In the genomic region with DNA sequence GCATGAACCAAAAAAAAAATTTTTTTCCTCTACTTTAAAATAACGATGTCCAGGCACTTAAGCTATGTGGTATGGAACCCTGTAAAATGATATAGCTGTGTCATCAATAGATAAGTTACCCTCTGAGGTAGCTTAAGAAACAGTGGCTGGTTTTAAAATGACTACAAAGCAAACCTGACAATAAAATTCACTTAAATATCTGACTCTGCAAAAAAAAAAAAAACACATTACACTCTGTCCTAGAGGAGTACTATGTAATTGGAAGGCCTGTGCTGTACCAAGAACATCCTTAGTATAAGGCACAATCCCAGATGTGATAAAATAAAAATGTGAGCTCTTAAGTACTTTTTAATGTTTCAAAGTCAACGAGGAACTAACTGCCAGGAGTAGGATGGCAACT, we compare ENCODE assay signal across 29 cellular contexts.
"Had no signal": no experiment of that assay in that cellular context is flagged by ENCODE, and none has a peak within 500 bp of the region (broad histone marks: within the 10 kb centered on the region; RNA-seq: fewer than 3 reads in every experiment).

No MANE protein-coding gene starts in this region.

- H3K4me1 ChIP-seq: adrenal gland, body of pancreas had no signal

- H3K36me3 Mint-ChIP-seq: activated CD4-positive, alpha-beta memory T cell treated with anti-CD3 and anti-CD28 coated beads for 36 hours; activated CD8-positive, alpha-beta memory T cell treated with anti-CD3 and anti-CD28 coated beads, Interleukin-2, amount 10 ng/mL, durations not matched to agents 7 days and 5 days; activated naive CD4-positive, alpha-beta T cell treated with anti-CD3 and anti-CD28 coated beads, Interleukin-2, amount 50 U/mL, for 24 hours; activated naive CD8-positive, alpha-beta T cell treated with anti-CD3 and anti-CD28 coated beads for 36 hours had no signal

- FAIRE-seq: colon, frontal cortex had no signal

- H3K4me3 ChIP-seq: adrenal gland, body of pancreas had no signal

- H3K4me3 Mint-ChIP-seq: activated CD4-positive, alpha-beta memory T cell treated with anti-CD3 and anti-CD28 coated beads for 36 hours; activated CD4-positive, alpha-beta T cell treated with anti-CD3 and anti-CD28 coated beads for 36 hours; activated CD4-positive, alpha-beta T cell treated with anti-CD3 and anti-CD28 coated beads, Interleukin-2, amount 10 ng/mL, durations not matched to agents 24 days and 14 days; activated CD8-positive, alpha-beta memory T cell treated with anti-CD3 and anti-CD28 coated beads, Interleukin-2, amount 10 ng/mL, durations not matched to agents 7 days and 5 days; activated CD8-positive, alpha-beta T cell treated with anti-CD3 and anti-CD28 coated beads, Interleukin-2, amount 10 ng/mL, durations not matched to agents 7 days and 5 days; activated naive CD4-positive, alpha-beta T cell treated with anti-CD3 and anti-CD28 coated beads for 36 hours; activated naive CD4-positive, alpha-beta T cell treated with anti-CD3 and anti-CD28 coated beads, Interleukin-2, amount 50 U/mL, for 24 hours; activated naive CD8-positive, alpha-beta T cell treated with anti-CD3 and anti-CD28 coated beads for 36 hours; activated naive CD8-positive, alpha-beta T cell treated with anti-CD3 and anti-CD28 coated beads, Interleukin-2, amount 50 U/mL, for 24 hours; activated T-helper 1 cell treated with anti-CD3 and anti-CD28 coated beads, Interleukin-12 subunit alpha, Interleukin-12 subunit beta, Interleukin-2, Interleukin-4 antibody, amounts not matched to agents 30 ng/mL and 10 ng/mL and 1 ng/mL, durations not matched to agents 14 hours and 24 hours and 36 hours had no signal

- H3K36me3 ChIP-seq: adrenal gland had no signal

- DNase-seq: activated CD4-positive, alpha-beta memory T cell treated with anti-CD3 and anti-CD28 coated beads for 36 hours; activated CD4-positive, alpha-beta T cell treated with anti-CD3 and anti-CD28 coated beads for 36 hours; activated CD4-positive, alpha-beta T cell treated with anti-CD3 and anti-CD28 coated beads, Interleukin-2, amount 10 ng/mL, durations not matched to agents 24 days and 14 days; activated CD4-positive, CD25-positive, alpha-beta regulatory T cell; activated CD4-positive, CD25-positive, alpha-beta regulatory T cell treated with anti-CD3 and anti-CD28 coated beads, Interleukin-2, amount 50 U/mL, for 72 hours; activated CD8-positive, alpha-beta memory T cell treated with anti-CD3 and anti-CD28 coated beads, Interleukin-2, amount 10 ng/mL, durations not matched to agents 7 days and 5 days; activated CD8-positive, alpha-beta memory T cell treated with anti-CD3 and anti-CD28 coated beads, Interleukin-2, amount 50 U/mL, for 4 hours; activated CD8-positive, alpha-beta T cell treated with anti-CD3 and anti-CD28 coated beads, Interleukin-2, amount 10 ng/mL, durations not matched to agents 7 days and 5 days; activated effector memory CD4-positive, alpha-beta T cell treated with anti-CD3 and anti-CD28 coated beads, Interleukin-2, amount 50 U/mL, for 16 hours; activated naive CD4-positive, alpha-beta T cell treated with anti-CD3 and anti-CD28 coated beads for 36 hours; activated naive CD8-positive, alpha-beta T cell treated with anti-CD3 and anti-CD28 coated beads for 36 hours; activated naive CD8-positive, alpha-beta T cell treated with anti-CD3 and anti-CD28 coated beads, Interleukin-2, amount 50 U/mL, for 24 hours; activated T-cell treated with anti-CD3 and anti-CD28 coated beads, Interleukin-2, amount 50 U/mL, for 1 hour; activated T-cell treated with anti-CD3 and anti-CD28 coated beads, Interleukin-2, amount 50 U/mL, for 48 hours; adrenal gland; amygdala; aorta; body of pancreas; caudate nucleus; effector CD8-positive, alpha-beta T cell; foreskin fibroblast; head of caudate nucleus; T-helper 2 cell had no signal

- H3K27ac ChIP-seq: adrenal gland, body of pancreas had no signal

- H3K27me3 ChIP-seq: adrenal gland, body of pancreas had no signal

- H3K27ac Mint-ChIP-seq: activated CD4-positive, alpha-beta memory T cell treated with anti-CD3 and anti-CD28 coated beads for 36 hours; activated CD4-positive, alpha-beta T cell treated with anti-CD3 and anti-CD28 coated beads for 36 hours; activated CD4-positive, alpha-beta T cell treated with anti-CD3 and anti-CD28 coated beads, Interleukin-2, amount 10 ng/mL, durations not matched to agents 24 days and 14 days; activated CD8-positive, alpha-beta memory T cell treated with anti-CD3 and anti-CD28 coated beads, Interleukin-2, amount 10 ng/mL, durations not matched to agents 7 days and 5 days; activated CD8-positive, alpha-beta T cell treated with anti-CD3 and anti-CD28 coated beads, Interleukin-2, amount 10 ng/mL, durations not matched to agents 7 days and 5 days; activated naive CD4-positive, alpha-beta T cell treated with anti-CD3 and anti-CD28 coated beads for 36 hours; activated naive CD4-positive, alpha-beta T cell treated with anti-CD3 and anti-CD28 coated beads, Interleukin-2, amount 50 U/mL, for 24 hours; activated naive CD8-positive, alpha-beta T cell treated with anti-CD3 and anti-CD28 coated beads for 36 hours; activated naive CD8-positive, alpha-beta T cell treated with anti-CD3 and anti-CD28 coated beads, Interleukin-2, amount 50 U/mL, for 24 hours; activated T-helper 1 cell treated with anti-CD3 and anti-CD28 coated beads, Interleukin-12 subunit alpha, Interleukin-12 subunit beta, Interleukin-2, Interleukin-4 antibody, amounts not matched to agents 30 ng/mL and 10 ng/mL and 1 ng/mL, durations not matched to agents 14 hours and 24 hours and 36 hours; activated T-helper 2 cell treated with anti-CD3 and anti-CD28 coated beads, Interferon-gamma antibody, Interleukin-2, Interleukin-4, amounts not matched to agents 10 μg/mL and 5 μg/mL and 100 μg/mL, durations not matched to agents 14 hours and 24 hours and 36 hours had no signal

- H3K9me3 ChIP-seq: adrenal gland, body of pancreas had no signal

- H3K9me3 Mint-ChIP-seq: activated CD4-positive, alpha-beta memory T cell treated with anti-CD3 and anti-CD28 coated beads for 36 hours; activated CD4-positive, alpha-beta T cell treated with anti-CD3 and anti-CD28 coated beads, Interleukin-2, amount 10 ng/mL, durations not matched to agents 24 days and 14 days; activated naive CD4-positive, alpha-beta T cell treated with anti-CD3 and anti-CD28 coated beads for 36 hours; activated naive CD4-positive, alpha-beta T cell treated with anti-CD3 and anti-CD28 coated beads, Interleukin-2, amount 50 U/mL, for 24 hours; activated naive CD8-positive, alpha-beta T cell treated with anti-CD3 and anti-CD28 coated beads for 36 hours; activated naive CD8-positive, alpha-beta T cell treated with anti-CD3 and anti-CD28 coated beads, Interleukin-2, amount 50 U/mL, for 24 hours; activated T-helper 1 cell treated with anti-CD3 and anti-CD28 coated beads, Interleukin-12 subunit alpha, Interleukin-12 subunit beta, Interleukin-2, Interleukin-4 antibody, amounts not matched to agents 30 ng/mL and 10 ng/mL and 1 ng/mL, durations not matched to agents 14 hours and 24 hours and 36 hours; activated T-helper 2 cell treated with anti-CD3 and anti-CD28 coated beads, Interferon-gamma antibody, Interleukin-2, Interleukin-4, amounts not matched to agents 10 μg/mL and 5 μg/mL and 100 μg/mL, durations not matched to agents 14 hours and 24 hours and 36 hours had no signal

- H3K4me1 Mint-ChIP-seq: activated CD4-positive, alpha-beta T cell treated with anti-CD3 and anti-CD28 coated beads for 36 hours; activated CD4-positive, alpha-beta T cell treated with anti-CD3 and anti-CD28 coated beads, Interleukin-2, amount 10 ng/mL, durations not matched to agents 24 days and 14 days; activated CD8-positive, alpha-beta memory T cell treated with anti-CD3 and anti-CD28 coated beads, Interleukin-2, amount 10 ng/mL, durations not matched to agents 7 days and 5 days; activated naive CD4-positive, alpha-beta T cell treated with anti-CD3 and anti-CD28 coated beads, Interleukin-2, amount 50 U/mL, for 24 hours; activated naive CD8-positive, alpha-beta T cell treated with anti-CD3 and anti-CD28 coated beads for 36 hours; activated naive CD8-positive, alpha-beta T cell treated with anti-CD3 and anti-CD28 coated beads, Interleukin-2, amount 50 U/mL, for 24 hours had no signal

- ATAC-seq: activated CD4-positive, alpha-beta T cell treated with anti-CD3 and anti-CD28 coated beads for 36 hours; activated CD8-positive, alpha-beta memory T cell treated with anti-CD3 and anti-CD28 coated beads, Interleukin-2, amount 10 ng/mL, durations not matched to agents 7 days and 5 days; activated CD8-positive, alpha-beta T cell treated with anti-CD3 and anti-CD28 coated beads, Interleukin-2, amount 10 ng/mL, durations not matched to agents 7 days and 5 days; activated naive CD8-positive, alpha-beta T cell treated with anti-CD3 and anti-CD28 coated beads, Interleukin-2, amount 50 U/mL, for 24 hours; body of pancreas; esophagus mucosa had no signal
